1 cellular context compared by ENCODE assay signal in the genomic region with DNA sequence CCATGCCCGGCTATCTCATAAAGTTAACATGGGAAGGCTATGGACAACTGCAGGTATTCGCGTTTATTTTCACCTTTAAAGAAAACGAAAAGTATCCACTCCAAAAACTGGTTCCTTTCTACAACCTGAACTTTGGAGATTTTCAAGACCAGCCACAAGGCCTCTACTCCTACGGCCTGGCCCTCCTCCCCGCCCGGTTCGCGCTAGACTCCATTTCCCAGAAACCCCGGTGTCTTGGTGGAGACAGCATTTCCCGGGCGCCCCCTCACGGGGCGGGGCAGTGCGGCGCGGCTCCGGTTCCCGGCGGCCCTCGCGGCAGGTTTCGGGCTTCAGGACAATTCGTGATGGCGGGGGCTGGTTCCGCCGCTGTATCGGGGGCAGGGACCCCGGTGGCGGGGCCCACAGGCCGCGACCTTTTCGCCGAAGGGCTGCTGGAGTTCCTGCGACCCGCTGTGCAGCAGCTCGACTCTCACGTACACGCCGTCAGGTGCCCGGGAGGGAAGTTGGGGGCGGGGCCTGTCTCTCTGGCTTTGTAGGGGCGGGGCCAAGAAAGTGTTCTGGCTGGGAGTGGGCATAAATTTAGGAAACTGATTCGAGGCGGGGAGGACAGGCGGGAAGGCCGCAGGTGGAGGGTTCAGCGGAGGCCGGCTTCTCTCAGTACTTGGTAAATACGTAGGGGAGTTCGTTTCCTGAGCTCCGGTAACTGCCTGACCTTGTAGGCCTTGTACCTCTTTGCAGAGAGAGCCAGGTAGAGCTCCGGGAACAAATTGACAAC.
A peak's percentile ranks its signal among the peaks of the same experiment; 100 is the strongest.
TF ChIP-seq lines count a peak whose summit lies in the region.

Gene SNAPIN (plus strand): TSS at position 304 of the 775 bp plus-strand sequence. CDS start 41 bp downstream, at position 345.

TF ChIP-seq in HepG2, 621 proteins besides CTCF, POLR2A, EP300 and RAD21 (continued from another document and continues in another):
- no peak for TF ChIP-seq GPBP1L1 (CRISPR knock-in tag; IDR thresholded peaks at IDR 0.05)
- TF ChIP-seq, protein P1, sequence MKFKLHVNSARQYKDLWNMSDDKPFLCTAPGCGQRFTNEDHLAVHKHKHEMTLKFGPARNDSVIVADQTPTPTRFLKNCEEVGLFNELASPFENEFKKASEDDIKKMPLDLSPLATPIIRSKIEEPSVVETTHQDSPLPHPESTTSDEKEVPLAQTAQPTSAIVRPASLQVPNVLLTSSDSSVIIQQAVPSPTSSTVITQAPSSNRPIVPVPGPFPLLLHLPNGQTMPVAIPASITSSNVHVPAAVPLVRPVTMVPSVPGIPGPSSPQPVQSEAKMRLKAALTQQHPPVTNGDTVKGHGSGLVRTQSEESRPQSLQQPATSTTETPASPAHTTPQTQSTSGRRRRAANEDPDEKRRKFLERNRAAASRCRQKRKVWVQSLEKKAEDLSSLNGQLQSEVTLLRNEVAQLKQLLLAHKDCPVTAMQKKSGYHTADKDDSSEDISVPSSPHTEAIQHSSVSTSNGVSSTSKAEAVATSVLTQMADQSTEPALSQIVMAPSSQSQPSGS (CRISPR knock-in tag; IDR thresholded peaks at IDR 0.05), result peak; percentile 41; the same call in 1 of the 2 replicates
- TF ChIP-seq, protein P2, sequence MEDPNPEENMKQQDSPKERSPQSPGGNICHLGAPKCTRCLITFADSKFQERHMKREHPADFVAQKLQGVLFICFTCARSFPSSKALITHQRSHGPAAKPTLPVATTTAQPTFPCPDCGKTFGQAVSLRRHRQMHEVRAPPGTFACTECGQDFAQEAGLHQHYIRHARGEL (CRISPR knock-in tag; IDR thresholded peaks at IDR 0.05), result no peak
- TF ChIP-seq ZNF530 (CRISPR knock-in tag; IDR thresholded peaks at IDR 0.05; ENCODE audit: low read depth), result no peak
- peak; percentile 69; the same call in 1 of the 2 replicates for TF ChIP-seq GFI1 (CRISPR knock-in tag; IDR thresholded peaks at IDR 0.05; ENCODE audit: borderline replicate concordance)
- peak; percentile 81; the same call in 1 of the 2 replicates for TF ChIP-seq ZNF350 (CRISPR knock-in tag; IDR thresholded peaks at IDR 0.05; ENCODE audit: borderline replicate concordance, low read depth)
- 0 out of 2 replicates have a peak, but pooled peaks have one; percentile 19 for TF ChIP-seq AHR (CRISPR knock-in tag; IDR thresholded peaks at IDR 0.05)
- TF ChIP-seq GABPB1 (CRISPR knock-in tag; IDR thresholded peaks at IDR 0.05), result peak; percentile 94
- peak; percentile 26; the same call in 1 of the 2 replicates for TF ChIP-seq SIX4 (CRISPR knock-in tag; IDR thresholded peaks at IDR 0.05)
- TF ChIP-seq, protein P3, sequence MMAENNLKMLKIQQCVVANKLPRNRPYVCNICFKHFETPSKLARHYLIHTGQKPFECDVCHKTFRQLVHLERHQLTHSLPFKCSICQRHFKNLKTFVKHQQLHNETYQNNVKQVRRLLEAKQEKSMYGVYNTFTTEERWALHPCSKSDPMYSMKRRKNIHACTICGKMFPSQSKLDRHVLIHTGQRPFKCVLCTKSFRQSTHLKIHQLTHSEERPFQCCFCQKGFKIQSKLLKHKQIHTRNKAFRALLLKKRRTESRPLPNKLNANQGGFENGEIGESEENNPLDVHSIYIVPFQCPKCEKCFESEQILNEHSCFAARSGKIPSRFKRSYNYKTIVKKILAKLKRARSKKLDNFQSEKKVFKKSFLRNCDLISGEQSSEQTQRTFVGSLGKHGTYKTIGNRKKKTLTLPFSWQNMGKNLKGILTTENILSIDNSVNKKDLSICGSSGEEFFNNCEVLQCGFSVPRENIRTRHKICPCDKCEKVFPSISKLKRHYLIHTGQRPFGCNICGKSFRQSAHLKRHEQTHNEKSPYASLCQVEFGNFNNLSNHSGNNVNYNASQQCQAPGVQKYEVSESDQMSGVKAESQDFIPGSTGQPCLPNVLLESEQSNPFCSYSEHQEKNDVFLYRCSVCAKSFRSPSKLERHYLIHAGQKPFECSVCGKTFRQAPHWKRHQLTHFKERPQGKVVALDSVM (CRISPR knock-in tag; IDR thresholded peaks at IDR 0.05), result peak; percentile 35; the same call in 1 of the 2 replicates
- TF ChIP-seq, protein P4, sequence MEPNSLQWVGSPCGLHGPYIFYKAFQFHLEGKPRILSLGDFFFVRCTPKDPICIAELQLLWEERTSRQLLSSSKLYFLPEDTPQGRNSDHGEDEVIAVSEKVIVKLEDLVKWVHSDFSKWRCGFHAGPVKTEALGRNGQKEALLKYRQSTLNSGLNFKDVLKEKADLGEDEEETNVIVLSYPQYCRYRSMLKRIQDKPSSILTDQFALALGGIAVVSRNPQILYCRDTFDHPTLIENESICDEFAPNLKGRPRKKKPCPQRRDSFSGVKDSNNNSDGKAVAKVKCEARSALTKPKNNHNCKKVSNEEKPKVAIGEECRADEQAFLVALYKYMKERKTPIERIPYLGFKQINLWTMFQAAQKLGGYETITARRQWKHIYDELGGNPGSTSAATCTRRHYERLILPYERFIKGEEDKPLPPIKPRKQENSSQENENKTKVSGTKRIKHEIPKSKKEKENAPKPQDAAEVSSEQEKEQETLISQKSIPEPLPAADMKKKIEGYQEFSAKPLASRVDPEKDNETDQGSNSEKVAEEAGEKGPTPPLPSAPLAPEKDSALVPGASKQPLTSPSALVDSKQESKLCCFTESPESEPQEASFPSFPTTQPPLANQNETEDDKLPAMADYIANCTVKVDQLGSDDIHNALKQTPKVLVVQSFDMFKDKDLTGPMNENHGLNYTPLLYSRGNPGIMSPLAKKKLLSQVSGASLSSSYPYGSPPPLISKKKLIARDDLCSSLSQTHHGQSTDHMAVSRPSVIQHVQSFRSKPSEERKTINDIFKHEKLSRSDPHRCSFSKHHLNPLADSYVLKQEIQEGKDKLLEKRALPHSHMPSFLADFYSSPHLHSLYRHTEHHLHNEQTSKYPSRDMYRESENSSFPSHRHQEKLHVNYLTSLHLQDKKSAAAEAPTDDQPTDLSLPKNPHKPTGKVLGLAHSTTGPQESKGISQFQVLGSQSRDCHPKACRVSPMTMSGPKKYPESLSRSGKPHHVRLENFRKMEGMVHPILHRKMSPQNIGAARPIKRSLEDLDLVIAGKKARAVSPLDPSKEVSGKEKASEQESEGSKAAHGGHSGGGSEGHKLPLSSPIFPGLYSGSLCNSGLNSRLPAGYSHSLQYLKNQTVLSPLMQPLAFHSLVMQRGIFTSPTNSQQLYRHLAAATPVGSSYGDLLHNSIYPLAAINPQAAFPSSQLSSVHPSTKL (CRISPR knock-in tag; IDR thresholded peaks at IDR 0.05), result peak; percentile 56; the same call in 1 of the 2 replicates
- peak; percentile 75 for TF ChIP-seq PHF20 (CRISPR knock-in tag; IDR thresholded peaks at IDR 0.05)
- TF ChIP-seq MYC (CRISPR knock-in tag; IDR thresholded peaks at IDR 0.05; ENCODE audit: borderline replicate concordance), result peak; percentile 62; the same call in 1 of the 2 replicates
- TF ChIP-seq ZNF580 (CRISPR knock-in tag; IDR thresholded peaks at IDR 0.05; ENCODE audit: borderline replicate concordance, low read depth), result peak; percentile 80; the same call in 1 of the 2 replicates
- TF ChIP-seq, protein P5, sequence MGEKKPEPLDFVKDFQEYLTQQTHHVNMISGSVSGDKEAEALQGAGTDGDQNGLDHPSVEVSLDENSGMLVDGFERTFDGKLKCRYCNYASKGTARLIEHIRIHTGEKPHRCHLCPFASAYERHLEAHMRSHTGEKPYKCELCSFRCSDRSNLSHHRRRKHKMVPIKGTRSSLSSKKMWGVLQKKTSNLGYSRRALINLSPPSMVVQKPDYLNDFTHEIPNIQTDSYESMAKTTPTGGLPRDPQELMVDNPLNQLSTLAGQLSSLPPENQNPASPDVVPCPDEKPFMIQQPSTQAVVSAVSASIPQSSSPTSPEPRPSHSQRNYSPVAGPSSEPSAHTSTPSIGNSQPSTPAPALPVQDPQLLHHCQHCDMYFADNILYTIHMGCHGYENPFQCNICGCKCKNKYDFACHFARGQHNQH (CRISPR knock-in tag; IDR thresholded peaks at IDR 0.05), result peak; percentile 73
- TF ChIP-seq SOX5 (CRISPR knock-in tag; IDR thresholded peaks at IDR 0.05; ENCODE audit: borderline replicate concordance), result peak; percentile 26; the same call in 1 of the 2 replicates
- TF ChIP-seq, protein P6, sequence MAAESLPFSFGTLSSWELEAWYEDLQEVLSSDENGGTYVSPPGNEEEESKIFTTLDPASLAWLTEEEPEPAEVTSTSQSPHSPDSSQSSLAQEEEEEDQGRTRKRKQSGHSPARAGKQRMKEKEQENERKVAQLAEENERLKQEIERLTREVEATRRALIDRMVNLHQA (CRISPR knock-in tag; IDR thresholded peaks at IDR 0.05), result no peak
- peak; percentile 46; the same call in 1 of the 2 replicates for TF ChIP-seq ZNF556 (CRISPR knock-in tag; IDR thresholded peaks at IDR 0.05; ENCODE audit: borderline replicate concordance)
- TF ChIP-seq CEBPG (CRISPR knock-in tag; IDR thresholded peaks at IDR 0.05), result no peak
- 0 out of 2 replicates have a peak, but pooled peaks have one; percentile 67 for TF ChIP-seq ZFP90 (CRISPR knock-in tag; IDR thresholded peaks at IDR 0.05; ENCODE audit: borderline replicate concordance)
- TF ChIP-seq, protein P7, sequence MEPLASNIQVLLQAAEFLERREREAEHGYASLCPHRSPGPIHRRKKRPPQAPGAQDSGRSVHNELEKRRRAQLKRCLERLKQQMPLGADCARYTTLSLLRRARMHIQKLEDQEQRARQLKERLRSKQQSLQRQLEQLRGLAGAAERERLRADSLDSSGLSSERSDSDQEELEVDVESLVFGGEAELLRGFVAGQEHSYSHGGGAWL (CRISPR knock-in tag; IDR thresholded peaks at IDR 0.05), result peak; percentile 35; the same call in 1 of the 2 replicates
- TF ChIP-seq, protein P8, sequence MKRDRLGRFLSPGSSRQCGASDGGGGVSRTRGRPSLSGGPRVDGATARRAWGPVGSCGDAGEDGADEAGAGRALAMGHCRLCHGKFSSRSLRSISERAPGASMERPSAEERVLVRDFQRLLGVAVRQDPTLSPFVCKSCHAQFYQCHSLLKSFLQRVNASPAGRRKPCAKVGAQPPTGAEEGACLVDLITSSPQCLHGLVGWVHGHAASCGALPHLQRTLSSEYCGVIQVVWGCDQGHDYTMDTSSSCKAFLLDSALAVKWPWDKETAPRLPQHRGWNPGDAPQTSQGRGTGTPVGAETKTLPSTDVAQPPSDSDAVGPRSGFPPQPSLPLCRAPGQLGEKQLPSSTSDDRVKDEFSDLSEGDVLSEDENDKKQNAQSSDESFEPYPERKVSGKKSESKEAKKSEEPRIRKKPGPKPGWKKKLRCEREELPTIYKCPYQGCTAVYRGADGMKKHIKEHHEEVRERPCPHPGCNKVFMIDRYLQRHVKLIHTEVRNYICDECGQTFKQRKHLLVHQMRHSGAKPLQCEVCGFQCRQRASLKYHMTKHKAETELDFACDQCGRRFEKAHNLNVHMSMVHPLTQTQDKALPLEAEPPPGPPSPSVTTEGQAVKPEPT (CRISPR knock-in tag; IDR thresholded peaks at IDR 0.05; ENCODE audit: low read depth), result no peak
- TF ChIP-seq ZNF607 (CRISPR knock-in tag; IDR thresholded peaks at IDR 0.05; ENCODE audit: borderline replicate concordance), result peak; percentile 82; the same call in 1 of the 2 replicates
- peak; percentile 58; the same call in 1 of the 2 replicates for TF ChIP-seq ZNF546 (CRISPR knock-in tag; conservative IDR thresholded peaks at IDR 0.05)
- TF ChIP-seq ATF1 (CRISPR knock-in tag; IDR thresholded peaks at IDR 0.05), result no peak
- peak; percentile 48; the same call in 1 of the 2 replicates for TF ChIP-seq GABPA (IDR thresholded peaks at IDR 0.05; ENCODE audit: low read depth, low read length)
- TF ChIP-seq GABPA (CRISPR knock-in tag; IDR thresholded peaks at IDR 0.05; ENCODE audit: low read depth), result peak; percentile 82
- TF ChIP-seq SMYD3 (CRISPR knock-in tag; IDR thresholded peaks at IDR 0.05), result no peak
- TF ChIP-seq PHF8 (CRISPR knock-in tag; IDR thresholded peaks at IDR 0.05), result peak; percentile 96
- 0 out of 2 replicates have a peak, but pooled peaks have one; percentile 35 for TF ChIP-seq ZNF776 (CRISPR knock-in tag; IDR thresholded peaks at IDR 0.05)
- TF ChIP-seq FOXA3 (CRISPR knock-in tag; IDR thresholded peaks at IDR 0.05), result no peak; the same call in none of the 2 replicates
- TF ChIP-seq MBD4 (IDR thresholded peaks at IDR 0.05; ENCODE audit: borderline replicate concordance, low read length), result no peak
- TF ChIP-seq ZNF883 (CRISPR knock-in tag; IDR thresholded peaks at IDR 0.05; ENCODE audit: not compliant biosample characterization), result peak; percentile 64
- peak; percentile 42; the same call in 1 of the 2 replicates for TF ChIP-seq RXRB (CRISPR knock-in tag; IDR thresholded peaks at IDR 0.05; ENCODE audit: borderline replicate concordance)
- peak; percentile 42; the same call in 1 of the 2 replicates for TF ChIP-seq CBX5 (CRISPR knock-in tag; IDR thresholded peaks at IDR 0.05; ENCODE audit: borderline replicate concordance)
- no peak for TF ChIP-seq ONECUT2 (CRISPR knock-in tag; IDR thresholded peaks at IDR 0.05)
